Comparison of ENCODE assay signal across 8 cellular contexts in genomic region chr11:9574806-9575530, GRCh38. TPM values are rescaled to one million over a fixed set of nuclear protein-coding genes. Genes with fewer than 3 reads are reported as not detected.
A peak's percentile ranks its signal among the peaks of the same experiment; 100 is the strongest.
DNase-seq lines count a peak whose midpoint lies in the region; ATAC-seq and TF ChIP-seq lines count a peak whose summit lies in the region.

No MANE protein-coding gene starts in this region.

- ATAC-seq in stimulated activated naive CD8-positive, alpha-beta T cell treated with anti-CD3 and anti-CD28 coated beads, Interleukin-15, Interleukin-2, amounts not matched to agents 100 U/mL and 50 U/mL, for 24 hours, result no peak
- ATAC-seq in GM19324 (IDR thresholded peaks at IDR 0.05; ENCODE audit: low FRiP score, unreplicated experiment), result no peak
- ATAC-seq in GM19397 (IDR thresholded peaks at IDR 0.05; ENCODE audit: unreplicated experiment), result no peak

- H3K9me3 ChIP-seq in WERI-Rb-1 (ENCODE audit: severe bottlenecking) (no peaks in the 10 kb centered on the region), esophagus (ENCODE audit: control insufficient read depth in 2 of 2, insufficient read depth in 1 of 2, low read depth in 1 of 2, low read length in 1 of 2) (no peaks in the 10 kb centered on the region), muscle layer of colon (ENCODE audit: low read length) (no peaks in the 10 kb centered on the region)

- TF ChIP-seq CTCF in WERI-Rb-1 (IDR thresholded peaks at IDR 0.05; ENCODE audit: low read depth, low read length), result no peak

- peaks cover 53% of the 10 kb centered on the region for H3K36me3 Mint-ChIP-seq in stimulated activated naive CD8-positive, alpha-beta T cell treated with anti-CD3 and anti-CD28 coated beads, Interleukin-15, Interleukin-2, amounts not matched to agents 100 ng/mL and 50 ng/mL, for 24 hours (ENCODE audit: low read depth)

- no peaks in the 10 kb centered on the region for H3K9me3 Mint-ChIP-seq in stimulated activated naive CD8-positive, alpha-beta T cell treated with anti-CD3 and anti-CD28 coated beads, Interleukin-15, Interleukin-2, amounts not matched to agents 100 ng/mL and 50 ng/mL, for 24 hours

- peak overlapping the region; percentile 81 for H3K27ac Mint-ChIP-seq in stimulated activated naive CD8-positive, alpha-beta T cell treated with anti-CD3 and anti-CD28 coated beads, Interleukin-15, Interleukin-2, amounts not matched to agents 100 ng/mL and 50 ng/mL, for 24 hours

- H3K4me1 ChIP-seq in esophagus (ENCODE audit: control insufficient read depth in 2 of 2, insufficient read depth in 2 of 2, low read length in 1 of 2) (peaks cover 0 to 2% of the 10 kb centered on the region in 2 donors), muscle layer of colon (ENCODE audit: insufficient read depth, low read length) (peaks cover 16% of the 10 kb centered on the region)

- no peak for DNase-seq in stimulated activated naive CD8-positive, alpha-beta T cell treated with anti-CD3 and anti-CD28 coated beads, Interleukin-15, Interleukin-2, amounts not matched to agents 100 U/mL and 50 U/mL, for 24 hours
- peak; percentile 27 for DNase-seq in NCI-H187 treated with DMSO at 0.1 percent for 48 hours (lab: John Stamatoyannopoulos, UW)
- DNase-seq in WERI-Rb-1, result peak; percentile 70

- H3K4me3 Mint-ChIP-seq in stimulated activated naive CD8-positive, alpha-beta T cell treated with anti-CD3 and anti-CD28 coated beads, Interleukin-15, Interleukin-2, amounts not matched to agents 100 ng/mL and 50 ng/mL, for 24 hours, result peak overlapping the region; percentile 89

- WGBS in esophagus, 2 donors, result 1% methylated on average over 34 of the region's 34 CpGs

- H3K4me1 Mint-ChIP-seq in stimulated activated naive CD8-positive, alpha-beta T cell treated with anti-CD3 and anti-CD28 coated beads, Interleukin-15, Interleukin-2, amounts not matched to agents 100 ng/mL and 50 ng/mL, for 24 hours (ENCODE audit: low read depth), result peaks cover 39% of the 10 kb centered on the region

- H3K27me3 ChIP-seq in WERI-Rb-1 (ENCODE audit: insufficient read depth, low read depth, severe bottlenecking) (no peaks in the 10 kb centered on the region), esophagus (ENCODE audit: control insufficient read depth in 1 of 2, insufficient read depth in 2 of 2, low read length in 2 of 2) (no peaks in the 10 kb centered on the region), muscle layer of colon (ENCODE audit: control insufficient read depth in 1 of 2, insufficient read depth in 2 of 2, low read length in 2 of 2) (no peaks in the 10 kb centered on the region)

- H3K36me3 ChIP-seq in WERI-Rb-1 (peaks cover 54% of the 10 kb centered on the region), esophagus (ENCODE audit: control insufficient read depth in 2 of 2, insufficient read depth in 2 of 2, low read length in 1 of 2) (no peaks in the 10 kb centered on the region), muscle layer of colon (ENCODE audit: insufficient read depth, low read length) (no peaks in the 10 kb centered on the region)

- H3K4me3 ChIP-seq in WERI-Rb-1 (ENCODE audit: low read depth, low read length) (peak overlapping the region; percentile 79), esophagus (ENCODE audit: low read depth in 1 of 2, low read length in 2 of 2) (peak overlapping the region; percentile 87 to 98), muscle layer of colon (ENCODE audit: low read depth in 1 of 2, low read length in 2 of 2) (peak overlapping the region; percentile 80 to 90)

- H3K27me3 Mint-ChIP-seq in stimulated activated naive CD8-positive, alpha-beta T cell treated with anti-CD3 and anti-CD28 coated beads, Interleukin-15, Interleukin-2, amounts not matched to agents 100 ng/mL and 50 ng/mL, for 24 hours, result peaks cover 5% of the 10 kb centered on the region

- peak overlapping the region; percentile 95 for H3K9ac ChIP-seq in muscle layer of colon (ENCODE audit: low read length)

- H3K27ac ChIP-seq in WERI-Rb-1 (peak overlapping the region; percentile 99), esophagus (ENCODE audit: low read depth in 2 of 2, low read length in 1 of 2) (peak overlapping the region; percentile 96 to 97), muscle layer of colon (ENCODE audit: low read depth, low read length) (peak overlapping the region; percentile 80)

RNA-seq across cellular contexts. Expression of gene WEE1, which starts 1.5 kb away (rescaled TPM):
- 10 to 100 TPM; 16.2 to 18.3 TPM for polyA plus RNA-seq in esophagus
